In the genomic region with DNA sequence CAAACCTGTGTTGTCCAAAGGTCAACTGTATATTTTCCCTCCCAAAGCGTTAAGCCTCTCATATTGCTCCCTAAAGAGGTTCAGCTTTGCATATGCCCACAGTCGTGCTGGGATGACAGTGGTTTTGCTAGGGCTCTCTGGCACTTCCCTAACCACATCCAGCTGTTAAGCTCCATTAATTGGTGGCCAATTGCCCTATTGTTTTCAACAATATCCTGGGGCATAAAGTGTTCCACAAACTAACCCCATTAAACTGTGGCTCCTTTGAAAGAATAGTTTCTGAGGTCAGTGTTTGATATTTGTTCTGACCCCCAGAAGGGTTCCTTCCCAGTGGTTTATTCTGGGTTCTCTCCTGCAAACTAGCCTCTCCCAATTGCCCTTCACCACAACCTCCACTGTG, we compare ENCODE assay signal across 21 cellular contexts.
DNase-seq lines count a peak whose midpoint lies in the region; ATAC-seq and TF ChIP-seq lines count a peak whose summit lies in the region.
"Had no signal": no experiment of that assay in that cellular context is flagged by ENCODE, and none has a peak within 500 bp of the region (broad histone marks: within the 10 kb centered on the region; RNA-seq: fewer than 3 reads in every experiment).

No MANE protein-coding gene starts in this region.

- peaks cover 34 to 40% of the 10 kb centered on the region in 2 donors for H3K27me3 Mint-ChIP-seq in effector memory CD8-positive, alpha-beta T cell
- peaks cover 5% of the 10 kb centered on the region for H3K27me3 Mint-ChIP-seq in progenitor cell of endocrine pancreas

- H3K27ac Mint-ChIP-seq in effector memory CD8-positive, alpha-beta T cell = no peak overlapping the region
- H3K27ac Mint-ChIP-seq in progenitor cell of endocrine pancreas = no peak overlapping the region
- H3K27ac Mint-ChIP-seq: T-cell had no signal

- peak; percentile 40 for ATAC-seq in sciatic nerve
- ATAC-seq in effector memory CD8-positive, alpha-beta T cell (replicated peaks) = no peak
- ATAC-seq: SK-N-SH treated with all-trans-retinoic acid at 6 μM for 48 hours, T-cell had no signal

- TF ChIP-seq CTCF in lower leg skin (IDR thresholded peaks at IDR 0.05) = no peak
- TF ChIP-seq CTCF in progenitor cell of endocrine pancreas (IDR thresholded peaks at IDR 0.05; ENCODE audit: unreplicated experiment) = no peak

- peaks cover 0 to 5% of the 10 kb centered on the region in 2 donors for H3K9me3 Mint-ChIP-seq in effector memory CD8-positive, alpha-beta T cell
- H3K9me3 Mint-ChIP-seq in progenitor cell of endocrine pancreas (ENCODE audit: low read depth) = peaks cover 21% of the 10 kb centered on the region

- WGBS in lower leg skin, 2 donors = 51 to 61% methylated on average over 2 of the region's 2 CpGs

- H3K4me1 Mint-ChIP-seq in effector memory CD8-positive, alpha-beta T cell (ENCODE audit: low read depth in 2 of 2) = no peaks in the 10 kb centered on the region
- H3K4me1 Mint-ChIP-seq in progenitor cell of endocrine pancreas (ENCODE audit: low read depth) = peaks cover 1% of the 10 kb centered on the region
- H3K4me1 Mint-ChIP-seq: T-cell had no signal

- H3K36me3 Mint-ChIP-seq in effector memory CD8-positive, alpha-beta T cell (ENCODE audit: insufficient read depth) = no peaks in the 10 kb centered on the region
- peaks cover 6% of the 10 kb centered on the region for H3K36me3 Mint-ChIP-seq in progenitor cell of endocrine pancreas (ENCODE audit: insufficient read depth)

- TF ChIP-seq POLR2A in lower leg skin (IDR thresholded peaks at IDR 0.05) = no peak

- no peak overlapping the region for H3K4me3 Mint-ChIP-seq in effector memory CD8-positive, alpha-beta T cell
- H3K4me3 Mint-ChIP-seq in progenitor cell of endocrine pancreas (ENCODE audit: low read depth) = no peak overlapping the region
- H3K4me3 Mint-ChIP-seq: T-cell had no signal

- no peak overlapping the region for H3K4me3 ChIP-seq in lower leg skin (ENCODE audit: low read depth, poor library complexity, severe bottlenecking)

- peak; percentile 52 for DNase-seq in MV-4-11 (lab: John Stamatoyannopoulos, UW)
- DNase-seq in NCI-H69 (lab: John Stamatoyannopoulos, UW) = peak; percentile 36
- peak; percentile 18 for DNase-seq in fibroblast of gingiva (ENCODE audit: low read depth)
- DNase-seq in sciatic nerve (ENCODE audit: low spot score) = no peak
- no peak for DNase-seq in lower leg skin (ENCODE audit: low spot score in 2 of 2)
- DNase-seq in effector memory CD8-positive, alpha-beta T cell = no peak
- no peak for DNase-seq in progenitor cell of endocrine pancreas (ENCODE audit: low spot score, unreplicated experiment)
- DNase-seq: Calu3, DMS79 treated with DMSO at 0.1 percent for 48 hours, GF-D8, GOT3, HCEC 1CT, NCI-H1417 treated with DMSO at 0.1 percent for 48 hours, NCI-H187, NCI-H2081 treated with DMSO at 0.1 percent for 48 hours, NCI-H2171, NCI-H226, NCI-H510A, NCI-H774, T-cell had no signal

- intact Hi-C loops in sciatic nerve (cut with DNase I) (no loop called here), lower leg skin (cut with DNase I; ENCODE audit: low total_unique reads) (no loop called here)

Comparison
In these comparisons a context has a peak if more than half of its experiments do, and no peak if none do; other contexts are left out.
1. DNase-seq: peak in MV-4-11 (single experiment), NCI-H69 (single experiment) and fibroblast of gingiva (single experiment); none in sciatic nerve (single experiment), lower leg skin (0 of 2), effector memory CD8-positive, alpha-beta T cell (0 of 3) and progenitor cell of endocrine pancreas (single experiment).